11 cellular contexts compared by ENCODE assay signal in the genomic region with DNA sequence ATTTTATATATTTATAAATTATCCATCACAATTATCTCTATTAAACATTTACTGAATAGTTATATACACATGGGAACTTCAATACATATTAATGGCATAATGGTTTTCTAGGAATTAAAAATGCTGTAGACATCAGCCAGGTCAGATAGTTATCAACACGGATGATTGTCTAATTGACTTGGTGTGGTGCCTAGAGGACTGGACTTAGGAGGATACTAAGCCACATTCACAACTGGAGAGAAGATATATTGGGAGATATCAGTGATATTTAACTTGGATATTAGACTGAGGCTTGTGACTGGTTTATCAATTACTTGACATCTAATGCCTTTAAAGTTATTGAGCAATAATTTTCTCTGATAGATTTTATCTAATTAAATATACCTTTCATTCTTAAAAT.
"Had no signal": no experiment of that assay in that cellular context is flagged by ENCODE, and none has a peak within 500 bp of the region (broad histone marks: within the 10 kb centered on the region; RNA-seq: fewer than 3 reads in every experiment).

No MANE protein-coding gene starts in this region.

- H3K36me3 ChIP-seq: HAP-1 had no signal

- FAIRE-seq: H1, H54 had no signal

- H3K27ac ChIP-seq: GM23248 had no signal

- H3K9me3 ChIP-seq: HAP-1 had no signal

- H3K4me1 ChIP-seq: HAP-1 had no signal

- ATAC-seq: GM23338, HCT116 had no signal

- H3K4me2 ChIP-seq: GM23338 had no signal

- DNase-seq: GM23248, GOT3, H7, H9, HCEC 1CT, HFFc6 had no signal

- H3K9ac ChIP-seq: GM23248 had no signal

- H3K4me3 ChIP-seq: GM23248, GM23338, HAP-1 had no signal

- H2AFZ ChIP-seq: GM23248, GM23338 had no signal
